9 cellular contexts compared by ENCODE assay signal in the genomic region with DNA sequence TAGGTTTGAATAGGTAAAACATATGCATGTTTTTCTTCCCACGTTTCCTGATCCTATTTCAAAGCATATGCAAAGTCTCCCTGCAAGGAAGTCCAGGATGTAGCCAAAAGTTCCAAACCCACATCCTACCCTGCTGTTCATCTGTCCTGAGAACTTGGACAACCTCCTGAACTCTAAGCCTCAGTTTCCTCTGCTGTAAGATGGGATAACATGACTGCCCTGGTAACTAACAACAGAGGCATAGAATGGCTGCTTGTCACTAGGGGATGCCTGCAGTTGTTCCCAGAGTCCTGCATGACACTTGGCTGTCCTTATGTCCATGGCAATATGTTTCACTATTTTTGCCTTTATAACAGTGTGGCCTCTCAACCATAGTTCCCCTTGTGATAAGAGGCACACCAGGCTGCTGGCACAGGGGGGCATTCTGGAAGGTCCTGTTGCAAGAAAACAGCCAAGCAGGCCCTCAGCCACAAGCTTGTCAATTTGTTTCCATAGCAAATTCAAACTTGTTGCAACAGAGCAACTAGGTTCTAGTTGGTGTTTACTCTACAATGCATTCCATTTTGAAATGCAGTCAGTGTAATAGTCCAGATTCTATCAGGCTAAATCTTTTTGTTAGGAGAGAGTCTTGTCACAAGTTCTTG. TPM values are rescaled to one million over a fixed set of nuclear protein-coding genes. Genes with fewer than 3 reads are reported as not detected.
DNase-seq lines count a peak whose midpoint lies in the region; ATAC-seq and TF ChIP-seq lines count a peak whose summit lies in the region.
"Had no signal": no experiment of that assay in that cellular context is flagged by ENCODE, and none has a peak within 500 bp of the region (broad histone marks: within the 10 kb centered on the region; RNA-seq: fewer than 3 reads in every experiment).

No MANE protein-coding gene starts in this region.

- peak overlapping the region; percentile 93 for H3K4me3 Mint-ChIP-seq in activated naive CD4-positive, alpha-beta T cell treated with anti-CD3 and anti-CD28 coated beads, Interleukin-2, amount 50 U/mL, for 24 hours

- peak overlapping the region; percentile 38 for H3K27ac Mint-ChIP-seq in activated naive CD4-positive, alpha-beta T cell treated with anti-CD3 and anti-CD28 coated beads, Interleukin-2, amount 50 U/mL, for 24 hours

- H3K27me3 ChIP-seq in adipocyte (replicated peaks; ENCODE audit: control insufficient read depth, insufficient read depth, low read length), result no peaks in the 10 kb centered on the region
- H3K27me3 ChIP-seq in transverse colon, result no peaks in the 10 kb centered on the region

- H3K36me3 ChIP-seq in adipocyte (ENCODE audit: control insufficient read depth, insufficient read depth, low read length, severe bottlenecking) (no peaks in the 10 kb centered on the region), transverse colon (no peaks in the 10 kb centered on the region)

- TF ChIP-seq EP300 in transverse colon (IDR thresholded peaks at IDR 0.05; ENCODE audit: low read depth), result no peak

- H3K9me3 ChIP-seq in adipocyte (ENCODE audit: control insufficient read depth, low read length) (no peaks in the 10 kb centered on the region), transverse colon (no peaks in the 10 kb centered on the region)

- peaks cover 45% of the 10 kb centered on the region for H3K4me1 Mint-ChIP-seq in activated naive CD4-positive, alpha-beta T cell treated with anti-CD3 and anti-CD28 coated beads, Interleukin-2, amount 50 U/mL, for 24 hours

- in situ Hi-C loops in transverse colon (cut with MboI; ENCODE audit: low pct_ligation_motif_present in 1 of 4, low pct_unique_long_range_greater_than_20kb in 1 of 4, low sequenced_read_pairs in 3 of 4), result no loop called here

- H3K9ac ChIP-seq in adipocyte (ENCODE audit: low read length), result peak overlapping the region; percentile 97

- peaks cover 4% of the 10 kb centered on the region for H3K36me3 Mint-ChIP-seq in activated naive CD4-positive, alpha-beta T cell treated with anti-CD3 and anti-CD28 coated beads, Interleukin-2, amount 50 U/mL, for 24 hours

- peak overlapping the region; percentile 95 to 99 (median 98) for H3K27ac ChIP-seq in transverse colon

- no peaks in the 10 kb centered on the region for H3K9me3 Mint-ChIP-seq in activated naive CD4-positive, alpha-beta T cell treated with anti-CD3 and anti-CD28 coated beads, Interleukin-2, amount 50 U/mL, for 24 hours

- TF ChIP-seq CTCF in transverse colon (IDR thresholded peaks at IDR 0.05), result no peak

- no peak for TF ChIP-seq POLR2A in transverse colon (IDR thresholded peaks at IDR 0.05)

- no peak for DNase-seq in activated naive CD4-positive, alpha-beta T cell treated with anti-CD3 and anti-CD28 coated beads, Interleukin-2, amount 50 U/mL, for 16 hours
- DNase-seq in adipocyte (ENCODE audit: low read depth) (peak; percentile 89), left lobe of liver (ENCODE audit: low spot score) (peak; percentile 58), transverse colon (no peak), amygdala (lab: John Stamatoyannopoulos, UW) (no peak)
- no peak for DNase-seq in activated CD8-positive, alpha-beta memory T cell treated with anti-CD3 and anti-CD28 coated beads, Interleukin-2, amount 50 U/mL, for 48 hours
- DNase-seq: NK-92 treated with Interleukin-12 subunit alpha and Interleukin-12 subunit beta, amount 100 ng/mL, for 24 hours had no signal

- H3K4me1 ChIP-seq in adipocyte (ENCODE audit: control insufficient read depth, insufficient read depth, low read length) (peaks cover 37% of the 10 kb centered on the region), transverse colon (peaks cover 18 to 40% (median 32%) of the 10 kb centered on the region in 4 donors)

- H3K4me3 ChIP-seq in adipocyte (ENCODE audit: low read length), result peak overlapping the region; percentile 94
- H3K4me3 ChIP-seq in transverse colon, result peak overlapping the region in 2 of 4 donors; percentile 96 to 97

- 0 to 26% methylated on average over 1 of the region's 1 CpG for WGBS in transverse colon (ENCODE audit: low coverage in 1 of 2), 2 donors

- ATAC-seq in left lobe of liver (peak; percentile 11), GM21786 (IDR thresholded peaks at IDR 0.05; ENCODE audit: unreplicated experiment) (no peak)

- intact Hi-C loops in transverse colon (cut with DNase I; ENCODE audit: low total_unique reads), result no loop called here

- no peaks in the 10 kb centered on the region for H3K27me3 Mint-ChIP-seq in activated naive CD4-positive, alpha-beta T cell treated with anti-CD3 and anti-CD28 coated beads, Interleukin-2, amount 50 U/mL, for 24 hours

RNA-seq across cellular contexts. Expression of gene HDGF, which starts 1.5 kb away (rescaled TPM):
- 153 TPM for total RNA-seq in left lobe of liver
- total RNA-seq in transverse colon, result 100 to 1,000 TPM; 150 to 204 (median 179) TPM

RNA-seq across cellular contexts. Expression of gene MRPL24, which starts 12.1 kb away (rescaled TPM):
- total RNA-seq in left lobe of liver (68.7 TPM), transverse colon (10 to 100 TPM in 3 of 4 donors, 1 to 10 TPM in 1; 6.8 to 44.9 (median 37.1) TPM)

RNA-seq across cellular contexts. Expression of gene PRCC, which starts 14.4 kb away (rescaled TPM):
- 19.3 TPM for total RNA-seq in left lobe of liver
- total RNA-seq in transverse colon, result 10 to 100 TPM; 15.1 to 69.9 (median 39.4) TPM

RNA-seq across cellular contexts. Expression of gene ISG20L2, which starts 24.4 kb away (rescaled TPM):
- total RNA-seq in left lobe of liver (10.8 TPM), transverse colon (10 to 100 TPM; 25.8 to 61.7 (median 33.1) TPM)

RNA-seq across cellular contexts. Expression of gene METTL25B, which starts 24.7 kb away (rescaled TPM):
- total RNA-seq in left lobe of liver (26.8 TPM), transverse colon (10 to 100 TPM; 37.4 to 40.8 (median 39.0) TPM)

Comparison
In these comparisons a context has a peak if more than half of its experiments do, and no peak if none do; other contexts are left out.
1. DNase-seq: peak in adipocyte (single experiment) and left lobe of liver (single experiment); none in activated naive CD4-positive, alpha-beta T cell treated with anti-CD3 and anti-CD28 coated beads, Interleukin-2, amount 50 U/mL, for 16 hours (single experiment), transverse colon (single experiment), activated CD8-positive, alpha-beta memory T cell treated with anti-CD3 and anti-CD28 coated beads, Interleukin-2, amount 50 U/mL, for 48 hours (single experiment) and amygdala (0 of 56).